22 cellular contexts compared by ENCODE assay signal in the genomic region with DNA sequence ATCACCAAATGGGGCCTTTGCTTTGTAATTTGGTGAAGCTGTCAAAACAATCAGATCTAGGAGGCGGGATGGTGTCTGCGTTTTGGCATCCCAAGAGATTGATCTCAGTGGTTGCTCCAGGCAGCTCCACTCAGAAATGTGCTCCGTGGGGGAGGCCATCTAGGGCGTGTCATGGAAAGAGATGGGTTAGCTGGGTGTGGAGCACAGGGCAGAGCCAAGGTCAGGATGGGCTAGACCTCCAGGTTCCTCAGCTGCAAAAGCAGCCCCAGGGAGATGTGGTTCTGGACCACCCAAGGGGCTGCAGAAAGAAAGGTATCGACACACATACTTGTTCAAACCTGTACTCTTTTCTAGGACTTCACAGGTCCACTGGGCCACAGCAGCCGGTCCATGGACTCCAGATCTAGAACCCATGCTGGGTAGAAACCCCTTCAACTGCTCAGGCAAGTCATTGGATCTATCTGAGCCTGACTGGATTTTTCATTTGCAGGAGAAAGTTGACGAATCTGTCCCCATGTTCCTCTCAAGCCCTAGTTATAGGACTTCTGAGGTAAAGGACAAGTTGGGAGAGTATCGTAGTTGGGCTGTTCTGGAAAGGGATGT.
DNase-seq lines count a peak whose midpoint lies in the region; ATAC-seq, FAIRE-seq and TF ChIP-seq lines count a peak whose summit lies in the region.
"Had no signal": no experiment of that assay in that cellular context is flagged by ENCODE, and none has a peak within 500 bp of the region (broad histone marks: within the 10 kb centered on the region; RNA-seq: fewer than 3 reads in every experiment).

No MANE protein-coding gene starts in this region.

- no peaks in the 10 kb centered on the region for H3K9me3 ChIP-seq in H1 (ENCODE audit: insufficient read depth in 2 of 2, low read depth in 1 of 2, low read length in 1 of 2)

- no peak for TF ChIP-seq RAD21 in H1 (IDR thresholded peaks at IDR 0.05 in 1 of 2, conservative IDR thresholded peaks at IDR 0.05 in 1 of 2; ENCODE audit: low read depth in 2 of 2, low read length in 2 of 2)

- no peak overlapping the region for H3K4me3 ChIP-seq in H1 (ENCODE audit: extremely low read depth in 1 of 4, insufficient read depth in 2 of 4, low read depth in 3 of 4, low read length in 4 of 4)
- H3K4me3 ChIP-seq: BLaER1, GM12878, GM23338 had no signal

- H3K79me1 ChIP-seq in H1 (ENCODE audit: low read depth, low read length): no peaks in the 10 kb centered on the region

- H2BK20ac ChIP-seq in H1 (ENCODE audit: low read length): no peak overlapping the region

- H3K27me3 Mint-ChIP-seq in activated CD8-positive, alpha-beta memory T cell treated with anti-CD3 and anti-CD28 coated beads, Interleukin-2, amount 10 ng/mL, durations not matched to agents 7 days and 5 days: peaks cover 12% of the 10 kb centered on the region
- peaks cover 33% of the 10 kb centered on the region for H3K27me3 Mint-ChIP-seq in type B pancreatic cell

- no peak overlapping the region for H4K5ac ChIP-seq in H1 (ENCODE audit: insufficient read length, low read depth, low read length)

- H3K36me3 ChIP-seq in H1 (ENCODE audit: control insufficient read depth in 2 of 4, insufficient read depth in 4 of 4, low read length in 3 of 4): no peaks in the 10 kb centered on the region
- H3K36me3 ChIP-seq: BLaER1 had no signal

- no peak overlapping the region for H4K8ac ChIP-seq in H1 (ENCODE audit: extremely low read depth, insufficient read depth, low read length)

- no peaks in the 10 kb centered on the region for H3K9me3 Mint-ChIP-seq in activated CD8-positive, alpha-beta memory T cell treated with anti-CD3 and anti-CD28 coated beads, Interleukin-2, amount 10 ng/mL, durations not matched to agents 7 days and 5 days (ENCODE audit: low read depth)
- H3K9me3 Mint-ChIP-seq in type B pancreatic cell: peaks cover 3% of the 10 kb centered on the region

- no peak overlapping the region for H3K4ac ChIP-seq in H1 (replicated peaks; ENCODE audit: insufficient read length, low read depth, low read length)

- no peak overlapping the region for H3K14ac ChIP-seq in H1 (ENCODE audit: insufficient read length)

- peaks cover 0 to 3% (median 1%) of the 10 kb centered on the region in 4 experiments; a peak in 3 of 7 replicates for H3K4me1 ChIP-seq in H1 (replicated peaks in 1 of 4; ENCODE audit: control insufficient read depth in 3 of 4, insufficient read depth in 4 of 4, low read length in 3 of 4)

- no peak overlapping the region for H2BK5ac ChIP-seq in H1 (ENCODE audit: low read depth, low read length)

- H3K27ac Mint-ChIP-seq in activated CD8-positive, alpha-beta memory T cell treated with anti-CD3 and anti-CD28 coated beads, Interleukin-2, amount 10 ng/mL, durations not matched to agents 7 days and 5 days: no peak overlapping the region
- no peak overlapping the region for H3K27ac Mint-ChIP-seq in type B pancreatic cell
- H3K27ac Mint-ChIP-seq: CD14-positive monocyte; CD4-positive, alpha-beta memory T cell; GM23338; IgD-negative memory B cell had no signal

- DNase-seq in activated CD8-positive, alpha-beta memory T cell treated with anti-CD3 and anti-CD28 coated beads, Interleukin-2, amount 10 ng/mL, durations not matched to agents 7 days and 5 days: peak; percentile 34
- DNase-seq in activated CD8-positive, alpha-beta memory T cell treated with anti-CD3 and anti-CD28 coated beads, Interleukin-2, amount 50 U/mL, for 4 hours: no peak
- DNase-seq in H1 (ENCODE audit: low read depth in 1 of 2, low spot score in 2 of 2): no peak
- DNase-seq in type B pancreatic cell (ENCODE audit: extremely low spot score, unreplicated experiment): peak; percentile 60
- no peak for DNase-seq in GM19240 (ENCODE audit: insufficient read length, low spot score)
- DNase-seq: 8988T; CD4-positive, alpha-beta memory T cell; DMS 273 treated with DMSO at 0.1 percent for 48 hours; DMS53; DND-41; EL; H7 had no signal

- H3K79me2 ChIP-seq in H1 (ENCODE audit: control insufficient read depth in 1 of 2, insufficient read depth in 2 of 2, low read length in 2 of 2): no peaks in the 10 kb centered on the region

- no peaks in the 10 kb centered on the region for H4K20me1 ChIP-seq in H1 (replicated peaks in 1 of 2; ENCODE audit: control insufficient read depth in 1 of 2, insufficient read depth in 2 of 2, low read length in 2 of 2)
- H4K20me1 ChIP-seq: BLaER1 had no signal

- POLR2A ChIA-PET in H1 (lab: Charles Lee; ENCODE audit: partially characterized antibody): interaction anchor here (1.2 kb wide), 1 partner anchor 30 kb away, joined by 3 read pairs; no protein-coding TSS in a partner anchor

- no peak overlapping the region for H3K4me2 ChIP-seq in H1 (ENCODE audit: insufficient read depth in 1 of 2, low read depth in 2 of 2, low read length in 2 of 2)
- H3K4me2 ChIP-seq: BLaER1, GM23338 had no signal

- H3K4me3 Mint-ChIP-seq in activated CD8-positive, alpha-beta memory T cell treated with anti-CD3 and anti-CD28 coated beads, Interleukin-2, amount 10 ng/mL, durations not matched to agents 7 days and 5 days: no peak overlapping the region
- H3K4me3 Mint-ChIP-seq in type B pancreatic cell: no peak overlapping the region
- H3K4me3 Mint-ChIP-seq: CD14-positive monocyte; CD4-positive, alpha-beta memory T cell; GM23338; IgD-negative memory B cell had no signal

- CTCF ChIA-PET in activated CD8-positive, alpha-beta memory T cell treated with anti-CD3 and anti-CD28 coated beads, Interleukin-2, amount 10 ng/mL, durations not matched to agents 7 days and 5 days (lab: Charles Lee): no interaction called here
- CTCF ChIA-PET in H1 (lab: Charles Lee; ENCODE audit: partially characterized antibody): interaction anchor here (0.7 kb wide), 1 partner anchor 10 kb away, joined by 5 read pairs; no protein-coding TSS in a partner anchor

- TF ChIP-seq EP300 in H1 (IDR thresholded peaks at IDR 0.05; ENCODE audit: borderline replicate concordance in 1 of 2, low read depth in 2 of 2, low read length in 2 of 2): no peak

- H2BK120ac ChIP-seq in H1 (replicated peaks; ENCODE audit: low read depth, low read length): no peak overlapping the region

- no peak overlapping the region for H3K56ac ChIP-seq in H1 (replicated peaks; ENCODE audit: insufficient read length, low read depth, low read length)

- no peaks in the 10 kb centered on the region for H3K36me3 Mint-ChIP-seq in activated CD8-positive, alpha-beta memory T cell treated with anti-CD3 and anti-CD28 coated beads, Interleukin-2, amount 10 ng/mL, durations not matched to agents 7 days and 5 days
- no peaks in the 10 kb centered on the region for H3K36me3 Mint-ChIP-seq in type B pancreatic cell
- H3K36me3 Mint-ChIP-seq: CD14-positive monocyte; CD4-positive, alpha-beta memory T cell had no signal

- 87% methylated on average over 8 of the region's 8 CpGs; no CpG with 5 or more reads in 1 of the 2 experiments for WGBS in H1 (ENCODE audit: extremely low coverage in 1 of 2, insufficient coverage in 1 of 2, insufficient read length in 1 of 2, insufficient replicate concordance in 2 of 2, low coverage in 1 of 2, low lambda C conversion rate in 2 of 2, missing lambda C conversion rate in 1 of 2), 2 experiments

- no peaks in the 10 kb centered on the region for H3K27me3 ChIP-seq in H1 (replicated peaks in 1 of 4; ENCODE audit: control insufficient read depth in 3 of 4, extremely low read depth in 1 of 4, insufficient read depth in 3 of 4, low read length in 3 of 4)
- H3K27me3 ChIP-seq: BLaER1 had no signal

- no peak for ATAC-seq in activated CD8-positive, alpha-beta memory T cell treated with anti-CD3 and anti-CD28 coated beads, Interleukin-2, amount 10 ng/mL, durations not matched to agents 7 days and 5 days
- ATAC-seq in GM18870 (IDR thresholded peaks at IDR 0.05; ENCODE audit: unreplicated experiment): no peak
- ATAC-seq in HG02642 (IDR thresholded peaks at IDR 0.05; ENCODE audit: poor library complexity, unreplicated experiment): no peak
- ATAC-seq: GM12878, GM23338, HCT116, HepG2 had no signal

- no peak overlapping the region for H3K23ac ChIP-seq in H1 (ENCODE audit: insufficient read length)

- no peaks in the 10 kb centered on the region for H3K23me2 ChIP-seq in H1 (ENCODE audit: low read depth, low read length)

- no peak for TF ChIP-seq POLR2A in H1 (IDR thresholded peaks at IDR 0.05; ENCODE audit: control extremely low read depth in 1 of 2, low read depth in 2 of 2, low read length in 2 of 2)

- TF ChIP-seq CTCF in H1 (IDR thresholded peaks at IDR 0.05; ENCODE audit: control extremely low read depth in 1 of 3, insufficient read depth in 1 of 3, low read depth in 1 of 3, low read length in 3 of 3) (no peak), type B pancreatic cell (conservative IDR thresholded peaks at IDR 0.05) (no peak)

- no peak overlapping the region for H3K9ac ChIP-seq in H1 (replicated peaks in 1 of 4; ENCODE audit: extremely low read depth in 1 of 4, low read depth in 3 of 4, low read length in 3 of 4)
- H3K9ac ChIP-seq: BLaER1 had no signal

- no peak overlapping the region for H3K27ac ChIP-seq in H1 (ENCODE audit: low read depth, low read length)
- H3K27ac ChIP-seq: BLaER1 had no signal

- H2AFZ ChIP-seq in H1 (ENCODE audit: low read length): no peak overlapping the region
- H2AFZ ChIP-seq: GM23338 had no signal

- peak overlapping the region; percentile 46; the same call in 1 of the 2 replicates for H2BK15ac ChIP-seq in H1 (ENCODE audit: low read length)

- H2BK12ac ChIP-seq in H1 (ENCODE audit: low read depth, low read length): no peak overlapping the region

- H4K91ac ChIP-seq in H1 (replicated peaks; ENCODE audit: insufficient read length, low read length): no peak overlapping the region

- H3K18ac ChIP-seq in H1 (ENCODE audit: extremely low read depth, low read length): no peak overlapping the region

- H2AK5ac ChIP-seq in H1 (ENCODE audit: low read depth, low read length): no peak overlapping the region

- no peaks in the 10 kb centered on the region for H3K4me1 Mint-ChIP-seq in activated CD8-positive, alpha-beta memory T cell treated with anti-CD3 and anti-CD28 coated beads, Interleukin-2, amount 10 ng/mL, durations not matched to agents 7 days and 5 days
- no peaks in the 10 kb centered on the region for H3K4me1 Mint-ChIP-seq in type B pancreatic cell (ENCODE audit: unreplicated experiment)
- H3K4me1 Mint-ChIP-seq: CD4-positive, alpha-beta memory T cell; IgD-negative memory B cell had no signal

- no peak for FAIRE-seq in H1 (lab: Jason Lieb, UNC)
- FAIRE-seq: GM12878, GM19239, HepG2 had no signal

TF ChIP-seq in H1, 55 proteins besides CTCF, POLR2A, EP300 and RAD21:
- no peak for TF ChIP-seq TEAD4 (IDR thresholded peaks at IDR 0.05; ENCODE audit: low read depth, low read length)
- no peak for TF ChIP-seq CHD1 (IDR thresholded peaks at IDR 0.05; ENCODE audit: low read depth, low read length)
- no peak for TF ChIP-seq SIN3A (conservative IDR thresholded peaks at IDR 0.05 in 1 of 2, IDR thresholded peaks at IDR 0.05 in 1 of 2; ENCODE audit: low read depth in 1 of 2, low read length in 2 of 2)
- no peak for TF ChIP-seq SIX5 (IDR thresholded peaks at IDR 0.05; ENCODE audit: low read depth, low read length)
TF ChIP-seq in H1: peak in this region for 0.

Comparison
In these comparisons a context has a peak if more than half of its experiments do, and no peak if none do; other contexts are left out.
1. DNase-seq: peak in activated CD8-positive, alpha-beta memory T cell treated with anti-CD3 and anti-CD28 coated beads, Interleukin-2, amount 10 ng/mL, durations not matched to agents 7 days and 5 days (single experiment) and type B pancreatic cell (single experiment); none in activated CD8-positive, alpha-beta memory T cell treated with anti-CD3 and anti-CD28 coated beads, Interleukin-2, amount 50 U/mL, for 4 hours (single experiment), H1 (0 of 2) and GM19240 (single experiment).